Comparison of ENCODE assay signal across 16 cellular contexts in genomic region chr12:53602176-53602942, GRCh38. TPM values are rescaled to one million over a fixed set of nuclear protein-coding genes. Genes with fewer than 3 reads are reported as not detected.
DNase-seq lines count a peak whose midpoint lies in the region; ATAC-seq, FAIRE-seq and TF ChIP-seq lines count a peak whose summit lies in the region.
"Had no signal": no experiment of that assay in that cellular context is flagged by ENCODE, and none has a peak within 500 bp of the region (broad histone marks: within the 10 kb centered on the region; RNA-seq: fewer than 3 reads in every experiment).

No MANE protein-coding gene starts in this region.

- no peaks in the 10 kb centered on the region; the same call in 1 of the 2 replicates for H3K36me3 Mint-ChIP-seq in WTC11
- H3K36me3 Mint-ChIP-seq in activated CD8-positive, alpha-beta T cell treated with anti-CD3 and anti-CD28 coated beads for 36 hours (ENCODE audit: low read depth): peaks cover 6% of the 10 kb centered on the region

- intact Hi-C loops in activated CD8-positive, alpha-beta T cell treated with anti-CD3 and anti-CD28 coated beads for 36 hours (cut with micrococcal nuclease): no loop called here
- intact Hi-C loops in left ventricle myocardium superior (cut with micrococcal nuclease): no loop called here

- H3K4me3 Mint-ChIP-seq in WTC11: no peak overlapping the region
- no peak overlapping the region for H3K4me3 Mint-ChIP-seq in activated CD8-positive, alpha-beta T cell treated with anti-CD3 and anti-CD28 coated beads for 36 hours
- H3K4me3 Mint-ChIP-seq: activated CD8-positive, alpha-beta memory T cell treated with anti-CD3 and anti-CD28 coated beads, Interleukin-2, amount 10 ng/mL, durations not matched to agents 7 days and 5 days had no signal

- TF ChIP-seq CTCF in WTC11 (IDR thresholded peaks at IDR 0.05): no peak
- TF ChIP-seq CTCF in activated CD8-positive, alpha-beta T cell treated with anti-CD3 and anti-CD28 coated beads for 36 hours (IDR thresholded peaks at IDR 0.05): no peak

- H3K4me1 Mint-ChIP-seq in WTC11: peaks cover 33% of the 10 kb centered on the region
- H3K4me1 Mint-ChIP-seq in activated CD8-positive, alpha-beta T cell treated with anti-CD3 and anti-CD28 coated beads for 36 hours (ENCODE audit: low read depth): peaks cover 19% of the 10 kb centered on the region

- peaks cover 9% of the 10 kb centered on the region for H3K4me1 ChIP-seq in iPS-20b (ENCODE audit: insufficient read depth, low read length)

- CTCF ChIA-PET in WTC11 (lab: Charles Lee): interaction anchor here (0.9 to 1.3 kb wide), 5 partner anchors 11 to 75 kb away, joined by 3 to 9 read pairs (median 3); partner anchors contain the start of gene ATP5MC2
- CTCF ChIA-PET in activated CD8-positive, alpha-beta T cell treated with anti-CD3 and anti-CD28 coated beads for 36 hours (lab: Charles Lee): no interaction called here

- H3K36me3 ChIP-seq in iPS-20b (ENCODE audit: insufficient read depth, low read depth, low read length): peaks cover 6% of the 10 kb centered on the region; the same call in 1 of the 2 replicates
- H3K36me3 ChIP-seq: brain microvascular endothelial cell had no signal

- no peaks in the 10 kb centered on the region for H3K27me3 Mint-ChIP-seq in WTC11 (ENCODE audit: low read depth)
- H3K27me3 Mint-ChIP-seq in activated CD8-positive, alpha-beta T cell treated with anti-CD3 and anti-CD28 coated beads for 36 hours: no peaks in the 10 kb centered on the region
- H3K27me3 Mint-ChIP-seq: activated CD8-positive, alpha-beta memory T cell treated with anti-CD3 and anti-CD28 coated beads, Interleukin-2, amount 10 ng/mL, durations not matched to agents 7 days and 5 days had no signal

- POLR2A ChIA-PET in WTC11 (lab: Charles Lee): no interaction called here
- POLR2A ChIA-PET in activated CD8-positive, alpha-beta T cell treated with anti-CD3 and anti-CD28 coated beads for 36 hours (lab: Charles Lee): no interaction called here

- no peak overlapping the region for H3K27ac ChIP-seq in iPS-20b (ENCODE audit: low read length)
- peak overlapping the region; percentile 92 for H3K27ac ChIP-seq in temporal lobe (ENCODE audit: low read depth, low read length)
- H3K27ac ChIP-seq: brain microvascular endothelial cell, C4-2B had no signal

- H3K27me3 ChIP-seq in iPS-20b (ENCODE audit: insufficient read depth, low read length): no peaks in the 10 kb centered on the region
- H3K27me3 ChIP-seq: brain microvascular endothelial cell had no signal

- no peak for ATAC-seq in WTC11
- ATAC-seq in activated CD8-positive, alpha-beta T cell treated with anti-CD3 and anti-CD28 coated beads for 36 hours: no peak
- no peak for ATAC-seq in left ventricle myocardium superior
- ATAC-seq: activated CD8-positive, alpha-beta memory T cell treated with anti-CD3 and anti-CD28 coated beads, Interleukin-2, amount 10 ng/mL, durations not matched to agents 7 days and 5 days; stimulated activated naive CD8-positive, alpha-beta T cell treated with anti-CD3 and anti-CD28 coated beads, Interleukin-15, Interleukin-2, amounts not matched to agents 100 U/mL and 50 U/mL, for 24 hours had no signal

- no peak overlapping the region for H3K4me3 ChIP-seq in iPS-20b (ENCODE audit: low read length)

- peak overlapping the region; percentile 28 for H3K27ac Mint-ChIP-seq in WTC11
- no peak overlapping the region for H3K27ac Mint-ChIP-seq in activated CD8-positive, alpha-beta T cell treated with anti-CD3 and anti-CD28 coated beads for 36 hours
- H3K27ac Mint-ChIP-seq: activated CD8-positive, alpha-beta memory T cell treated with anti-CD3 and anti-CD28 coated beads, Interleukin-2, amount 10 ng/mL, durations not matched to agents 7 days and 5 days had no signal

- 0 out of 2 replicates have a peak overlapping the region, but pooled peaks have one; percentile 3 for H3K9ac ChIP-seq in iPS-20b (ENCODE audit: low read depth, low read length)

- no peaks in the 10 kb centered on the region for H3K9me3 ChIP-seq in iPS-20b (ENCODE audit: insufficient read depth, low read depth, low read length)

- DNase-seq in GM18507 (ENCODE audit: extremely low spot score, insufficient read length, low read depth) (no peak), WTC11 (ENCODE audit: low spot score) (no peak), NCI-H1105 treated with DMSO at 0.1 percent for 48 hours (lab: John Stamatoyannopoulos, UW) (no peak), left ventricle myocardium superior (no peak)
- DNase-seq in activated CD8-positive, alpha-beta T cell treated with anti-CD3 and anti-CD28 coated beads for 36 hours: no peak
- DNase-seq in stimulated activated naive CD4-positive, alpha-beta T cell treated with Interleukin-2 at 50 U/mL for 16 hours (lab: John Stamatoyannopoulos, UW): no peak
- DNase-seq: activated CD8-positive, alpha-beta memory T cell treated with anti-CD3 and anti-CD28 coated beads, Interleukin-2, amount 10 ng/mL, durations not matched to agents 7 days and 5 days; activated naive CD4-positive, alpha-beta T cell treated with Interleukin-2 at 50 U/mL for 16 hours; brain microvascular endothelial cell; effector CD4-positive, alpha-beta T cell; foreskin fibroblast; NCI-H146; stimulated activated naive CD8-positive, alpha-beta T cell treated with anti-CD3 and anti-CD28 coated beads, Interleukin-15, Interleukin-2, amounts not matched to agents 100 U/mL and 50 U/mL, for 24 hours had no signal

- no peaks in the 10 kb centered on the region for H3K9me3 Mint-ChIP-seq in WTC11
- no peaks in the 10 kb centered on the region for H3K9me3 Mint-ChIP-seq in activated CD8-positive, alpha-beta T cell treated with anti-CD3 and anti-CD28 coated beads for 36 hours

- FAIRE-seq in GM18507 (lab: Jason Lieb, UNC): peak; percentile 56

TF ChIP-seq in WTC11, 78 proteins besides CTCF, POLR2A, EP300 and RAD21:
- TF ChIP-seq FOXP1 (CRISPR knock-in tag; IDR thresholded peaks at IDR 0.05; ENCODE audit: borderline replicate concordance) (no peak), GABPB1 (CRISPR knock-in tag; IDR thresholded peaks at IDR 0.05) (no peak), KAT7 (CRISPR knock-in tag; IDR thresholded peaks at IDR 0.05; ENCODE audit: borderline replicate concordance) (no peak), MXD4 (CRISPR knock-in tag; IDR thresholded peaks at IDR 0.05; ENCODE audit: borderline replicate concordance) (no peak), ZBTB21 (CRISPR knock-in tag; IDR thresholded peaks at IDR 0.05; ENCODE audit: borderline replicate concordance) (no peak), CDX4 (CRISPR knock-in tag; IDR thresholded peaks at IDR 0.05; ENCODE audit: borderline replicate concordance) (no peak), ATF1 (CRISPR knock-in tag; IDR thresholded peaks at IDR 0.05) (no peak), HMGA2 (CRISPR knock-in tag; IDR thresholded peaks at IDR 0.05) (no peak), IRF2 (CRISPR knock-in tag; IDR thresholded peaks at IDR 0.05; ENCODE audit: borderline replicate concordance, low read depth) (no peak)
- TF ChIP-seq, protein P1, sequence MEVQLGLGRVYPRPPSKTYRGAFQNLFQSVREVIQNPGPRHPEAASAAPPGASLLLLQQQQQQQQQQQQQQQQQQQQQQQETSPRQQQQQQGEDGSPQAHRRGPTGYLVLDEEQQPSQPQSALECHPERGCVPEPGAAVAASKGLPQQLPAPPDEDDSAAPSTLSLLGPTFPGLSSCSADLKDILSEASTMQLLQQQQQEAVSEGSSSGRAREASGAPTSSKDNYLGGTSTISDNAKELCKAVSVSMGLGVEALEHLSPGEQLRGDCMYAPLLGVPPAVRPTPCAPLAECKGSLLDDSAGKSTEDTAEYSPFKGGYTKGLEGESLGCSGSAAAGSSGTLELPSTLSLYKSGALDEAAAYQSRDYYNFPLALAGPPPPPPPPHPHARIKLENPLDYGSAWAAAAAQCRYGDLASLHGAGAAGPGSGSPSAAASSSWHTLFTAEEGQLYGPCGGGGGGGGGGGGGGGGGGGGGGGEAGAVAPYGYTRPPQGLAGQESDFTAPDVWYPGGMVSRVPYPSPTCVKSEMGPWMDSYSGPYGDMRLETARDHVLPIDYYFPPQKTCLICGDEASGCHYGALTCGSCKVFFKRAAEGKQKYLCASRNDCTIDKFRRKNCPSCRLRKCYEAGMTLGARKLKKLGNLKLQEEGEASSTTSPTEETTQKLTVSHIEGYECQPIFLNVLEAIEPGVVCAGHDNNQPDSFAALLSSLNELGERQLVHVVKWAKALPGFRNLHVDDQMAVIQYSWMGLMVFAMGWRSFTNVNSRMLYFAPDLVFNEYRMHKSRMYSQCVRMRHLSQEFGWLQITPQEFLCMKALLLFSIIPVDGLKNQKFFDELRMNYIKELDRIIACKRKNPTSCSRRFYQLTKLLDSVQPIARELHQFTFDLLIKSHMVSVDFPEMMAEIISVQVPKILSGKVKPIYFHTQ (CRISPR knock-in tag; IDR thresholded peaks at IDR 0.05): no peak

RNA-seq across cellular contexts. Expression of gene ATF7, which starts 23.8 kb away (rescaled TPM):
- 16.3 to 20.3 TPM (median 19.7 TPM) in 3 replicates for total RNA-seq in WTC11 (2021)
- total RNA-seq in temporal lobe: 7.1 TPM
- total RNA-seq in activated CD8-positive, alpha-beta T cell treated with anti-CD3 and anti-CD28 coated beads for 36 hours: 10 to 100 TPM; 22.0 to 22.6 TPM
- 37.7 TPM for total RNA-seq in left ventricle myocardium superior
